Comparison of ENCODE assay signal across 11 cellular contexts in genomic region chr5:159409801-159410200, GRCh38.
A peak's percentile ranks its signal among the peaks of the same experiment; 100 is the strongest.
DNase-seq lines count a peak whose midpoint lies in the region; ATAC-seq and TF ChIP-seq lines count a peak whose summit lies in the region.
"Had no signal": no experiment of that assay in that cellular context is flagged by ENCODE, and none has a peak within 500 bp of the region (broad histone marks: within the 10 kb centered on the region; RNA-seq: fewer than 3 reads in every experiment).

No MANE protein-coding gene starts in this region.

- no peak for TF ChIP-seq CTCF in choroid plexus epithelial cell (conservative IDR thresholded peaks at IDR 0.05; ENCODE audit: low read depth, low read length)

- peak overlapping the region; percentile 64 for H3K27ac Mint-ChIP-seq in activated CD4-positive, alpha-beta T cell treated with anti-CD3 and anti-CD28 coated beads, Interleukin-2, amount 10 ng/mL, durations not matched to agents 24 days and 14 days

- peaks cover 23% of the 10 kb centered on the region for H3K9me3 Mint-ChIP-seq in activated CD4-positive, alpha-beta T cell treated with anti-CD3 and anti-CD28 coated beads, Interleukin-2, amount 10 ng/mL, durations not matched to agents 24 days and 14 days
- H3K9me3 Mint-ChIP-seq: effector memory CD8-positive, alpha-beta T cell had no signal

- peaks cover 54% of the 10 kb centered on the region for H3K4me1 Mint-ChIP-seq in activated CD4-positive, alpha-beta T cell treated with anti-CD3 and anti-CD28 coated beads, Interleukin-2, amount 10 ng/mL, durations not matched to agents 24 days and 14 days

- intact Hi-C loops in activated CD4-positive, alpha-beta T cell treated with anti-CD3 and anti-CD28 coated beads, Interleukin-2, amount 10 ng/mL, durations not matched to agents 24 days and 14 days (cut with micrococcal nuclease): loop anchor here (1.0 to 10.0 kb wide), 7 partner anchors 48 to 705 kb away; partner anchors contain the start of genes PWWP2A, RNF145 and UBLCP1

- peaks cover 31% of the 10 kb centered on the region for H3K27me3 Mint-ChIP-seq in activated CD4-positive, alpha-beta T cell treated with anti-CD3 and anti-CD28 coated beads, Interleukin-2, amount 10 ng/mL, durations not matched to agents 24 days and 14 days

- H3K36me3 Mint-ChIP-seq in activated CD4-positive, alpha-beta T cell treated with anti-CD3 and anti-CD28 coated beads, Interleukin-2, amount 10 ng/mL, durations not matched to agents 24 days and 14 days (ENCODE audit: low read depth): peaks cover 11% of the 10 kb centered on the region

- peak; percentile 80 for DNase-seq in activated CD4-positive, alpha-beta T cell treated with anti-CD3 and anti-CD28 coated beads, Interleukin-2, amount 10 ng/mL, durations not matched to agents 24 days and 14 days
- no peak for DNase-seq in activated CD4-positive, alpha-beta T cell treated with anti-CD3 and anti-CD28 coated beads for 1 hour
- peak; percentile 11 for DNase-seq in choroid plexus epithelial cell (ENCODE audit: low read depth)
- no peak for DNase-seq in activated effector memory CD4-positive, alpha-beta T cell treated with anti-CD3 and anti-CD28 coated beads, Interleukin-2, amount 50 U/mL, for 16 hours
- no peak for DNase-seq in SKM-1 (lab: John Stamatoyannopoulos, UW; ENCODE audit: unreplicated experiment)
- DNase-seq: effector memory CD8-positive, alpha-beta T cell; NCI-H1930; SIG-M5 had no signal

- ATAC-seq in GM21717 (IDR thresholded peaks at IDR 0.05; ENCODE audit: unreplicated experiment) (peak; percentile 57), HG03432 (IDR thresholded peaks at IDR 0.05; ENCODE audit: unreplicated experiment) (peak; percentile 57), esophagus mucosa (no peak)
- ATAC-seq: effector memory CD8-positive, alpha-beta T cell had no signal

- no peak overlapping the region for H3K4me3 ChIP-seq in choroid plexus epithelial cell (ENCODE audit: low read depth, low read length)

- H3K4me3 Mint-ChIP-seq in activated CD4-positive, alpha-beta T cell treated with anti-CD3 and anti-CD28 coated beads, Interleukin-2, amount 10 ng/mL, durations not matched to agents 24 days and 14 days: peak overlapping the region; percentile 53

Comparison
In these comparisons a context has a peak if more than half of its experiments do, and no peak if none do; other contexts are left out.
1. DNase-seq: peak in activated CD4-positive, alpha-beta T cell treated with anti-CD3 and anti-CD28 coated beads, Interleukin-2, amount 10 ng/mL, durations not matched to agents 24 days and 14 days (single experiment) and choroid plexus epithelial cell (single experiment); none in activated CD4-positive, alpha-beta T cell treated with anti-CD3 and anti-CD28 coated beads for 1 hour (single experiment), activated effector memory CD4-positive, alpha-beta T cell treated with anti-CD3 and anti-CD28 coated beads, Interleukin-2, amount 50 U/mL, for 16 hours (single experiment) and SKM-1 (single experiment).